ENCODE assay signal across 17 cellular contexts in the genomic region with DNA sequence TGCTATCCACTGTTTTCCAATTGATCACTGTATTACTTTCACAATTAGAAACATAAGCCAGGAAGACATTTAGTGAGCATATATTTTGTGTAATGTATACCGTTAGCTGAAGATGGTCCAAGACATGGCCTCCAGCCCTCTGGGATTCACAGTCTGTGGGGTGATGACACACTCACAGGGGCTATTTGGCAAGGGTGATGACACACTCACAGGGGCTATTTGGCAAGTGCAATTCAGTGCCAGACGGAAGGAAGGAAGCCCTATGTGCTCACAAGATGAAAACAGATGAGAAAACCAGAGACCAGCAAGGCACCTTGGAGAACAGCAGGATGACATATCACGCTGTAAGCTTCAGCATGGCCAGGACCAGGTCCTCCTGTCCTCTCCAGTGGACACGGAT.
"Had no signal": no experiment of that assay in that cellular context is flagged by ENCODE, and none has a peak within 500 bp of the region (broad histone marks: within the 10 kb centered on the region; RNA-seq: fewer than 3 reads in every experiment).

No MANE protein-coding gene starts in this region.

- H3K27ac ChIP-seq: PC-9, Peyer's patch, SJCRH30 had no signal

- H3K27me3 ChIP-seq: MG63, Peyer's patch, SJCRH30 had no signal

- H3K9me3 ChIP-seq: MG63, Peyer's patch, SJCRH30 had no signal

- H3K4me2 ChIP-seq: PC-9 had no signal

- H3K36me3 ChIP-seq: MG63, Peyer's patch, SJCRH30 had no signal

- H3K4me3 ChIP-seq: MG63, PC-9, Peyer's patch, SJCRH30 had no signal

- DNase-seq: KBM-7, MG63, NCI-H1048, NCI-H1417, NCI-H1694, NCI-H1930, NCI-H2107, NCI-H2227 treated with DMSO at 0.1 percent for 48 hours, NCI-H524, NCI-H526 treated with DMSO at 0.1 percent for 48 hours, NCI-H774, OCI-M1, PC-9, SHP77 treated with DMSO at 0.1 percent for 48 hours, SJCRH30 had no signal

- H2AFZ ChIP-seq: PC-9 had no signal

- ATAC-seq: Right ventricle myocardium inferior had no signal
